Comparison of ENCODE assay signal across 1 cellular context in genomic region chr16:56551796-56552738, GRCh38.
TF ChIP-seq lines count a peak whose summit lies in the region.

No MANE protein-coding gene starts in this region.

TF ChIP-seq in H1, 55 proteins besides CTCF, POLR2A, EP300 and RAD21:
- TF ChIP-seq TEAD4 (IDR thresholded peaks at IDR 0.05; ENCODE audit: low read depth, low read length) (no peak), YY1 (IDR thresholded peaks at IDR 0.05; ENCODE audit: low read depth, low read length) (no peak), E2F6 (IDR thresholded peaks at IDR 0.05) (no peak), TAF7 (optimal IDR thresholded peaks at IDR 0.05; ENCODE audit: borderline replicate concordance, low read depth, low read length) (no peak), JUN (IDR thresholded peaks at IDR 0.05; ENCODE audit: low read depth, low read length) (no peak), ZNF274 (IDR thresholded peaks at IDR 0.05; ENCODE audit: borderline replicate concordance, extremely low read depth, low read length) (no peak), POU5F1 (IDR thresholded peaks at IDR 0.05; ENCODE audit: low read depth, low read length) (no peak), JUND (IDR thresholded peaks at IDR 0.05; ENCODE audit: low read length) (no peak), CHD1 (IDR thresholded peaks at IDR 0.05; ENCODE audit: low read depth, low read length) (no peak), RNF2 (IDR thresholded peaks at IDR 0.05; ENCODE audit: borderline replicate concordance, low read depth, low read length, missing control alignments, poor library complexity, severe bottlenecking) (no peak), SIX5 (IDR thresholded peaks at IDR 0.05; ENCODE audit: low read depth, low read length) (no peak), MAFK (IDR thresholded peaks at IDR 0.05; ENCODE audit: low read depth, low read length) (no peak), CEBPB (IDR thresholded peaks at IDR 0.05; ENCODE audit: low read depth, low read length) (no peak), KDM4A (IDR thresholded peaks at IDR 0.05; ENCODE audit: low read depth, low read length, severe bottlenecking) (no peak), TCF12 (IDR thresholded peaks at IDR 0.05; ENCODE audit: low read depth, low read length) (no peak), BACH1 (IDR thresholded peaks at IDR 0.05; ENCODE audit: low read length) (no peak), SIRT6 (IDR thresholded peaks at IDR 0.05; ENCODE audit: low read length) (no peak)
